In genomic region chr11:1121343-1122331, GRCh38 we compare ENCODE assay signal across 20 cellular contexts. TPM values are rescaled to one million over a fixed set of nuclear protein-coding genes. Genes with fewer than 3 reads are reported as not detected.
A peak's percentile ranks its signal among the peaks of the same experiment; 100 is the strongest.
DNase-seq lines count a peak whose midpoint lies in the region; ATAC-seq, FAIRE-seq and TF ChIP-seq lines count a peak whose summit lies in the region.
"Had no signal": no experiment of that assay in that cellular context is flagged by ENCODE, and none has a peak within 500 bp of the region (broad histone marks: within the 10 kb centered on the region; RNA-seq: fewer than 3 reads in every experiment).

No MANE protein-coding gene starts in this region.

- peaks cover 4% of the 10 kb centered on the region for H3K4me1 Mint-ChIP-seq in progenitor cell of endocrine pancreas (ENCODE audit: low read depth)
- H3K4me1 Mint-ChIP-seq: CD8-positive, alpha-beta memory T cell had no signal

- H3K36me3 Mint-ChIP-seq in progenitor cell of endocrine pancreas (ENCODE audit: insufficient read depth), result no peaks in the 10 kb centered on the region
- H3K36me3 Mint-ChIP-seq: CD8-positive, alpha-beta memory T cell; naive thymus-derived CD8-positive, alpha-beta T cell had no signal

- ATAC-seq in HG02763 (IDR thresholded peaks at IDR 0.05; ENCODE audit: unreplicated experiment), result no peak
- ATAC-seq: naive thymus-derived CD8-positive, alpha-beta T cell had no signal

- TF ChIP-seq POLR2A in H54 (IDR thresholded peaks at IDR 0.05; ENCODE audit: low read depth, low read length), result no peak

- peak; percentile 3 for DNase-seq in activated CD4-positive, alpha-beta T cell treated with anti-CD3 and anti-CD28 coated beads for 48 hours
- DNase-seq in activated CD4-positive, alpha-beta T cell treated with anti-CD3 and anti-CD28 coated beads for 4 hours, result no peak
- DNase-seq in H54 (ENCODE audit: insufficient read length, low spot score) (peak; percentile 81), fibroblast of the aortic adventitia (ENCODE audit: low read depth) (peak; percentile 10), progenitor cell of endocrine pancreas (ENCODE audit: low spot score, unreplicated experiment) (peak; percentile 9), NCI-H1436 treated with DMSO at 0.1 percent for 48 hours (lab: John Stamatoyannopoulos, UW) (no peak), GM13976 (ENCODE audit: low spot score) (no peak)
- DNase-seq: amniotic stem cell, hippocampal formation, NCI-H1105, NCI-H2227 treated with DMSO at 0.1 percent for 48 hours, retina had no signal

- H3K27me3 Mint-ChIP-seq in progenitor cell of endocrine pancreas, result peaks cover 21% of the 10 kb centered on the region

- peaks cover 5% of the 10 kb centered on the region for H3K9me3 Mint-ChIP-seq in progenitor cell of endocrine pancreas (ENCODE audit: low read depth)

- H3K4me3 ChIP-seq in fibroblast of the aortic adventitia (ENCODE audit: low read depth, low read length), result no peak overlapping the region
- H3K4me3 ChIP-seq: coronary artery, esophagus muscularis mucosa had no signal

- no peak overlapping the region for H3K27ac Mint-ChIP-seq in progenitor cell of endocrine pancreas
- H3K27ac Mint-ChIP-seq: CD8-positive, alpha-beta memory T cell; naive thymus-derived CD8-positive, alpha-beta T cell had no signal

- no peak for FAIRE-seq in H54 (lab: Jason Lieb, UNC)
- FAIRE-seq: G401.6, H1 had no signal

- in situ Hi-C loops in GM13976 (cut with MboI; ENCODE audit: low sequenced_read_pairs, unreplicated experiment), result no loop called here

- no peak for TF ChIP-seq CTCF in fibroblast of the aortic adventitia (IDR thresholded peaks at IDR 0.05; ENCODE audit: insufficient read depth, low read length)
- TF ChIP-seq CTCF in progenitor cell of endocrine pancreas (IDR thresholded peaks at IDR 0.05; ENCODE audit: unreplicated experiment), result no peak
- TF ChIP-seq CTCF in GM13976 (IDR thresholded peaks at IDR 0.05; ENCODE audit: borderline replicate concordance, control extremely low read depth, extremely low read depth, insufficient read depth, missing control alignments), result no peak

- H3K4me3 Mint-ChIP-seq in progenitor cell of endocrine pancreas (ENCODE audit: low read depth), result no peak overlapping the region
- H3K4me3 Mint-ChIP-seq: CD8-positive, alpha-beta memory T cell; naive thymus-derived CD8-positive, alpha-beta T cell had no signal

RNA-seq across cellular contexts. Expression of gene MUC5AC, which starts 36.1 kb away (rescaled TPM):
- total RNA-seq in fibroblast of the aortic adventitia (ENCODE audit: low replicate concordance) (under 0.01 TPM in 1 of 2 replicates, not detected in the other), progenitor cell of endocrine pancreas (0.02 TPM in 1 of 2 replicates, not detected in the other)
- total RNA-seq: CD8-positive, alpha-beta memory T cell; H1; liver; naive thymus-derived CD8-positive, alpha-beta T cell had no signal

RNA-seq across cellular contexts. Expression of gene MUC2, which starts 47.0 kb away (rescaled TPM):
- total RNA-seq in fibroblast of the aortic adventitia (ENCODE audit: low replicate concordance) (not detected in 2 replicates), progenitor cell of endocrine pancreas (not detected in 2 replicates)
- total RNA-seq: CD8-positive, alpha-beta memory T cell; H1; liver; naive thymus-derived CD8-positive, alpha-beta T cell had no signal

Comparison
In these comparisons a context has a peak if more than half of its experiments do, and no peak if none do; other contexts are left out.
1. DNase-seq: peak in activated CD4-positive, alpha-beta T cell treated with anti-CD3 and anti-CD28 coated beads for 48 hours (single experiment), H54 (single experiment), fibroblast of the aortic adventitia (single experiment) and progenitor cell of endocrine pancreas (single experiment); none in activated CD4-positive, alpha-beta T cell treated with anti-CD3 and anti-CD28 coated beads for 4 hours (0 of 2), NCI-H1436 treated with DMSO at 0.1 percent for 48 hours (single experiment) and GM13976 (single experiment).